ENCODE assay signal across 10 cellular contexts in the genomic region with DNA sequence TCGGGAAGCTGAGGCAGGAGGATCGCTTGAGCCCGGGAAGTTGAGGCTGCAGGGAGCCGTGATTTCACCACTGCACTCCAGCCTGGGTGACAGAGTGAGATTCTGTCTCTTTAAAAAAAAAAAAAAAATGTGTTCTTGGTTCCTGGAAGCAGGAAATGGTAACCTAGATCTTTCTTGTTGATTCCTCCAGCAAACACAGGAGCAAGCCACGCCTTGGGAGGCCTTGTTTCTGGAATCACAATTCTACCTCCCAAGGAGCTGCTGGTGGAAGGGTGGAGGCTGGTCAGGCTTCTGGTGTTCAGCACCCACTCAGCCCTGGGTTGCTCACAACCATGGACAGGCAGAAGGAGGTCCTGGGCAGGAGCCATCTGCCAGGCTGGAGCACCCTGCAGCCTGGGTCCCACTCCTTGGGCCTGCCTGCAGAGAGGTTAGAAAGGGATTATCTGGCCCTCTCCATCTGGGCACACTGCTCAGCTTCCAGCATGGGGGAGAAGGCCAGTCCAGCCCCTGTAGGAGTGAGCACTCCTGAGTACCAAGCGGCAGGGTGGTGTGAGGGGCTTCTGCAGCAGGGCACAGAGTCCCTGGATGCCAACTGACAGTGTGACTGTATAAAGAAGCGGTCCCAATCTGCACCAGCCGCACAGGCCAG.
A peak's percentile ranks its signal among the peaks of the same experiment; 100 is the strongest.
DNase-seq lines count a peak whose midpoint lies in the region; ATAC-seq, FAIRE-seq and TF ChIP-seq lines count a peak whose summit lies in the region.
"Had no signal": no experiment of that assay in that cellular context is flagged by ENCODE, and none has a peak within 500 bp of the region (broad histone marks: within the 10 kb centered on the region; RNA-seq: fewer than 3 reads in every experiment).

No MANE protein-coding gene starts in this region.

- no peak for ATAC-seq in GM18870 (IDR thresholded peaks at IDR 0.05; ENCODE audit: unreplicated experiment)
- no peak for ATAC-seq in effector memory CD8-positive, alpha-beta T cell (replicated peaks)
- ATAC-seq: activated CD4-positive, CD25-positive, alpha-beta regulatory T cell treated with anti-CD3 and anti-CD28 coated beads, Interleukin-2, amount 50 U/mL, for 24 hours had no signal

- H3K27ac Mint-ChIP-seq in effector memory CD8-positive, alpha-beta T cell, result no peak overlapping the region
- H3K27ac Mint-ChIP-seq: nephron progenitor cell had no signal

- H3K36me3 Mint-ChIP-seq in effector memory CD8-positive, alpha-beta T cell (ENCODE audit: insufficient read depth), result no peaks in the 10 kb centered on the region

- H3K9me3 Mint-ChIP-seq in effector memory CD8-positive, alpha-beta T cell, result no peaks in the 10 kb centered on the region
- H3K9me3 Mint-ChIP-seq: nephron progenitor cell had no signal

- no peaks in the 10 kb centered on the region for H3K27me3 ChIP-seq in fibroblast of lung (ENCODE audit: control insufficient read depth, insufficient read depth, low read length)

- no peak overlapping the region for H3K4me2 ChIP-seq in fibroblast of lung (ENCODE audit: extremely low read depth, insufficient read depth, low read length)

- no peaks in the 10 kb centered on the region for H3K9me3 ChIP-seq in fibroblast of lung (ENCODE audit: control insufficient read depth, insufficient read depth, low read depth, low read length)

- H3K36me3 ChIP-seq in fibroblast of lung (ENCODE audit: control insufficient read depth, insufficient read depth, low read length), result no peaks in the 10 kb centered on the region

- H3K4me3 Mint-ChIP-seq in effector memory CD8-positive, alpha-beta T cell, result no peak overlapping the region
- H3K4me3 Mint-ChIP-seq: nephron progenitor cell had no signal

- H3K4me1 ChIP-seq in fibroblast of lung (ENCODE audit: control insufficient read depth, extremely low read depth, insufficient read depth, low read length), result peaks cover 31% of the 10 kb centered on the region

- no peak overlapping the region for H3K9ac ChIP-seq in fibroblast of lung (ENCODE audit: insufficient read depth, low read length)

- peaks cover 15 to 28% of the 10 kb centered on the region in 2 donors for H3K27me3 Mint-ChIP-seq in effector memory CD8-positive, alpha-beta T cell

- peaks cover 0 to 1% of the 10 kb centered on the region in 2 donors for H3K4me1 Mint-ChIP-seq in effector memory CD8-positive, alpha-beta T cell (ENCODE audit: low read depth in 2 of 2)

- TF ChIP-seq CTCF in fibroblast of lung (conservative IDR thresholded peaks at IDR 0.05 in 1 of 2, IDR thresholded peaks at IDR 0.05 in 1 of 2; ENCODE audit: low read depth in 1 of 2, low read length in 2 of 2), result no peak

- H3K79me2 ChIP-seq in fibroblast of lung (ENCODE audit: control insufficient read depth, insufficient read depth, low read length), result peaks cover 9% of the 10 kb centered on the region

- FAIRE-seq in RCC 7860 (lab: Jason Lieb, UNC), result peak; percentile 48

- no peak overlapping the region for H2AFZ ChIP-seq in fibroblast of lung (ENCODE audit: low read length)

- peak overlapping the region; percentile 30 for H3K27ac ChIP-seq in fibroblast of lung (ENCODE audit: insufficient read depth, low read length)

- H3K4me3 ChIP-seq in fibroblast of lung (replicated peaks in 1 of 4; ENCODE audit: control extremely low read depth in 1 of 4, insufficient read depth in 1 of 4, low read depth in 3 of 4, low read length in 4 of 4), result no peak overlapping the region

- DNase-seq in GF-D8 (lab: John Stamatoyannopoulos, UW) (peak; percentile 4), RCC 7860 (ENCODE audit: low spot score) (peak; percentile 77), fibroblast of lung (ENCODE audit: low read depth in 2 of 2) (peak in 1 of 2 donors; percentile 53), renal cortical epithelial cell (ENCODE audit: low read depth) (peak; percentile 95), T-helper 9 cell (no peak), hypothalamus (lab: John Stamatoyannopoulos, UW) (no peak)
- DNase-seq in effector memory CD8-positive, alpha-beta T cell, result no peak
- DNase-seq: nephron progenitor cell had no signal

- no peaks in the 10 kb centered on the region for H4K20me1 ChIP-seq in fibroblast of lung (ENCODE audit: control insufficient read depth, extremely low read depth, insufficient read depth, low read length)

Comparison
In these comparisons a context has a peak if more than half of its experiments do, and no peak if none do; other contexts are left out.
1. DNase-seq: peak in GF-D8 (single experiment), RCC 7860 (single experiment) and renal cortical epithelial cell (single experiment); none in T-helper 9 cell (single experiment), effector memory CD8-positive, alpha-beta T cell (0 of 3) and hypothalamus (0 of 51).